10 cellular contexts compared by ENCODE assay signal in genomic region chr4:77636902-77637301, GRCh38. TPM values are rescaled to one million over a fixed set of nuclear protein-coding genes. Genes with fewer than 3 reads are reported as not detected.
DNase-seq lines count a peak whose midpoint lies in the region; TF ChIP-seq lines count a peak whose summit lies in the region.
"Had no signal": no experiment of that assay in that cellular context is flagged by ENCODE, and none has a peak within 500 bp of the region (broad histone marks: within the 10 kb centered on the region; RNA-seq: fewer than 3 reads in every experiment).

No MANE protein-coding gene starts in this region.

- no peak overlapping the region for H3K27ac ChIP-seq in uterus
- no peak overlapping the region for H3K27ac ChIP-seq in dorsolateral prefrontal cortex
- H3K27ac ChIP-seq: gastroesophageal sphincter had no signal

- no peaks in the 10 kb centered on the region for H3K27me3 ChIP-seq in uterus
- H3K27me3 ChIP-seq in dorsolateral prefrontal cortex, result peaks cover 0 to under 1% (median 0%) of the 10 kb centered on the region in 45 donors
- H3K27me3 ChIP-seq: gastroesophageal sphincter had no signal

- intact Hi-C loops in uterus (cut with DNase I; ENCODE audit: low total_unique reads) (no loop called here), dorsolateral prefrontal cortex (cut with DNase I) (no loop called here)

- no peak for TF ChIP-seq CTCF in choroid plexus epithelial cell (conservative IDR thresholded peaks at IDR 0.05; ENCODE audit: low read depth, low read length)
- no peak for TF ChIP-seq CTCF in uterus (IDR thresholded peaks at IDR 0.05)
- TF ChIP-seq CTCF in dorsolateral prefrontal cortex (IDR thresholded peaks at IDR 0.05 in 54 of 56, conservative IDR thresholded peaks at IDR 0.05 in 2 of 56; ENCODE audit: low read depth in 1 of 56, partially characterized antibody in 56 of 56), result no peak

- no peak overlapping the region for H3K4me3 ChIP-seq in choroid plexus epithelial cell (ENCODE audit: low read depth, low read length)
- H3K4me3 ChIP-seq in uterus, result no peak overlapping the region
- no peak overlapping the region for H3K4me3 ChIP-seq in dorsolateral prefrontal cortex
- H3K4me3 ChIP-seq: gastroesophageal sphincter had no signal

- H3K36me3 ChIP-seq in uterus, result no peaks in the 10 kb centered on the region
- H3K36me3 ChIP-seq: gastroesophageal sphincter had no signal

- peak; percentile 83 for DNase-seq in ELR (ENCODE audit: low read depth)
- DNase-seq in NCI-H510A (lab: John Stamatoyannopoulos, UW), result peak; percentile 72
- DNase-seq in choroid plexus epithelial cell (ENCODE audit: low read depth), result peak; percentile 86
- peak; percentile 79 for DNase-seq in non-pigmented ciliary epithelial cell (ENCODE audit: low read depth)
- no peak for DNase-seq in uterus
- DNase-seq in DMS114 treated with DMSO at 0.1 percent for 48 hours (lab: John Stamatoyannopoulos, UW; ENCODE audit: unreplicated experiment), result no peak
- DNase-seq in stimulated activated naive CD4-positive, alpha-beta T cell (lab: John Stamatoyannopoulos, UW), result no peak
- no peak for DNase-seq in dorsolateral prefrontal cortex
- DNase-seq: activated gamma-delta T cell had no signal

- H3K4me1 ChIP-seq in uterus, result no peaks in the 10 kb centered on the region
- H3K4me1 ChIP-seq: gastroesophageal sphincter had no signal

- no peak for TF ChIP-seq POLR2A in uterus (IDR thresholded peaks at IDR 0.05)

- H3K9me3 ChIP-seq in uterus, result no peaks in the 10 kb centered on the region
- H3K9me3 ChIP-seq: gastroesophageal sphincter had no signal

RNA-seq across cellular contexts. Expression of gene CXCL13, which starts 31.3 kb away (rescaled TPM):
- total RNA-seq in uterus (1 to 10 TPM in 1 of 4 donors, not detected in 3; 1.1 TPM), dorsolateral prefrontal cortex (1 to 10 TPM in 6 of 120 experiments, under 1 TPM in 18, not detected in 96; 0.39 to 5.0 (median 0.69) TPM)
- total RNA-seq: gastroesophageal sphincter had no signal

Comparison
In these comparisons a context has a peak if more than half of its experiments do, and no peak if none do; other contexts are left out.
1. DNase-seq: peak in ELR (single experiment), NCI-H510A (single experiment), choroid plexus epithelial cell (single experiment) and non-pigmented ciliary epithelial cell (single experiment); none in uterus (0 of 2), DMS114 treated with DMSO at 0.1 percent for 48 hours (single experiment), stimulated activated naive CD4-positive, alpha-beta T cell (0 of 6) and dorsolateral prefrontal cortex (0 of 10).